ENCODE assay signal across 1 cellular context in genomic region chr14:104991896-104992230, GRCh38.
A peak's percentile ranks its signal among the peaks of the same experiment; 100 is the strongest.
TF ChIP-seq lines count a peak whose summit lies in the region.

No MANE protein-coding gene starts in this region.

TF ChIP-seq in HepG2, 621 proteins besides CTCF, POLR2A, EP300 and RAD21:
- TF ChIP-seq REST (IDR thresholded peaks at IDR 0.05; ENCODE audit: borderline replicate concordance in 1 of 2, low read depth in 1 of 2, low read length in 2 of 2), result no peak
- peak; percentile 52 for TF ChIP-seq MNT (IDR thresholded peaks at IDR 0.05)
- TF ChIP-seq HHEX (CRISPR knock-in tag; IDR thresholded peaks at IDR 0.05), result no peak
- TF ChIP-seq ZFYVE20 (CRISPR knock-in tag; IDR thresholded peaks at IDR 0.05; ENCODE audit: borderline replicate concordance, low read depth), result 0 out of 2 replicates have a peak, but pooled peaks have one; percentile 50
- no peak for TF ChIP-seq CREBL2 (CRISPR knock-in tag; IDR thresholded peaks at IDR 0.05; ENCODE audit: borderline replicate concordance)
